Comparison of ENCODE assay signal across 17 cellular contexts in genomic region chr9:124000784-124001444, GRCh38. TPM values are rescaled to one million over a fixed set of nuclear protein-coding genes. Genes with fewer than 3 reads are reported as not detected.
DNase-seq lines count a peak whose midpoint lies in the region; ATAC-seq, FAIRE-seq and TF ChIP-seq lines count a peak whose summit lies in the region.
"Had no signal": no experiment of that assay in that cellular context is flagged by ENCODE, and none has a peak within 500 bp of the region (broad histone marks: within the 10 kb centered on the region; RNA-seq: fewer than 3 reads in every experiment).

No MANE protein-coding gene starts in this region.

- no peak for FAIRE-seq in endothelial cell of umbilical vein (lab: Jason Lieb, UNC)

- DNase-seq in activated T-cell treated with anti-CD3 and anti-CD28 coated beads, Interleukin-2, amount 50 U/mL, for 72 hours, result no peak
- no peak for DNase-seq in activated T-cell treated with anti-CD3 and anti-CD28 coated beads for 4 hours
- no peak for DNase-seq in T-cell
- DNase-seq in endothelial cell of umbilical vein (ENCODE audit: low read depth, low spot score), result no peak
- no peak for DNase-seq in stimulated activated CD4-positive, alpha-beta T cell treated with anti-CD3 and anti-CD28 coated beads, Interleukin-4, amount 100 ng/mL, for 24 hours
- DNase-seq: activated gamma-delta T cell, BE2C, cerebellar nuclear complex, GDM1, mesenchymal stem cell, NCI-H446 treated with DMSO at 0.1 percent for 48 hours, Right ventricle myocardium superior had no signal

- no peaks in the 10 kb centered on the region for H3K79me2 ChIP-seq in endothelial cell of umbilical vein (ENCODE audit: control insufficient read depth, insufficient read depth, low read length)

- H3K4me2 ChIP-seq in endothelial cell of umbilical vein (ENCODE audit: insufficient read depth, low read length), result no peak overlapping the region

- BruUV-seq in endothelial cell of umbilical vein (replicated peaks; lab: Mats Ljungman, UMichigan), result no TSS peak

- POLR2A ChIA-PET in T-cell (lab: Charles Lee), result no interaction called here
- POLR2A ChIA-PET in endothelial cell of umbilical vein (lab: Charles Lee), result no interaction called here

- no peak overlapping the region for H3K27ac ChIP-seq in endothelial cell of umbilical vein (ENCODE audit: insufficient read depth, low read depth, low read length)

- peaks cover 89 to 93% of the 10 kb centered on the region in 2 experiments for H3K27me3 ChIP-seq in endothelial cell of umbilical vein (ENCODE audit: control insufficient read depth in 2 of 2, insufficient read depth in 2 of 2, low read length in 2 of 2)

- H3K27ac Mint-ChIP-seq in activated T-cell treated with anti-CD3 and anti-CD28 coated beads, Interleukin-2, amount 50 U/mL, for 72 hours, result no peak overlapping the region
- no peak overlapping the region for H3K27ac Mint-ChIP-seq in T-cell
- no peak overlapping the region for H3K27ac Mint-ChIP-seq in stimulated activated memory B cell treated with anti-CD40 and anti-IgM and Interleukin-4, amounts not matched to agents 10 μg/mL and 1 μg/mL and 100 μg/mL, for 72 hours

- H3K4me1 ChIP-seq in endothelial cell of umbilical vein (ENCODE audit: control insufficient read depth, extremely low read depth, insufficient read depth, low read length), result peaks cover 3% of the 10 kb centered on the region
- H3K4me1 ChIP-seq: BE2C had no signal

- H3K36me3 Mint-ChIP-seq in activated T-cell treated with anti-CD3 and anti-CD28 coated beads, Interleukin-2, amount 50 U/mL, for 72 hours (ENCODE audit: insufficient read depth in 2 of 2), result peaks cover 1 to 6% of the 10 kb centered on the region in 2 donors
- H3K36me3 Mint-ChIP-seq in T-cell, result no peaks in the 10 kb centered on the region
- no peaks in the 10 kb centered on the region for H3K36me3 Mint-ChIP-seq in stimulated activated memory B cell treated with anti-CD40 and anti-IgM and Interleukin-4, amounts not matched to agents 10 μg/mL and 1 μg/mL and 100 μg/mL, for 72 hours

- H3K4me3 Mint-ChIP-seq in activated T-cell treated with anti-CD3 and anti-CD28 coated beads, Interleukin-2, amount 50 U/mL, for 72 hours, result peak overlapping the region; percentile 55 to 62
- peak overlapping the region; percentile 60 to 74 (median 65) for H3K4me3 Mint-ChIP-seq in T-cell
- H3K4me3 Mint-ChIP-seq in stimulated activated memory B cell treated with anti-CD40 and anti-IgM and Interleukin-4, amounts not matched to agents 10 μg/mL and 1 μg/mL and 100 μg/mL, for 72 hours, result peak overlapping the region; percentile 70

- H3K4me3 ChIP-seq in endothelial cell of umbilical vein (replicated peaks in 1 of 3; ENCODE audit: insufficient read depth in 1 of 3, low read depth in 1 of 3, low read length in 3 of 3), result no peak overlapping the region

- no peak overlapping the region for H3K9ac ChIP-seq in endothelial cell of umbilical vein (replicated peaks; ENCODE audit: extremely low read depth, insufficient read depth, low read length)

- dilution Hi-C loops in endothelial cell of umbilical vein (cut with MboI; ENCODE audit: extremely low pct_ligation_motif_present, low sequenced_read_pairs), result no loop called here

- TF ChIP-seq CTCF in endothelial cell of umbilical vein (IDR thresholded peaks at IDR 0.05; ENCODE audit: extremely low read depth in 1 of 2, insufficient read depth in 1 of 2, low read depth in 1 of 2, low read length in 2 of 2), result no peak

- TF ChIP-seq POLR2A in endothelial cell of umbilical vein (IDR thresholded peaks at IDR 0.05; ENCODE audit: low read depth, low read length), result no peak

- intact Hi-C loops in endothelial cell of umbilical vein (cut with micrococcal nuclease), result no loop called here

- H3K9me1 ChIP-seq in endothelial cell of umbilical vein (replicated peaks; ENCODE audit: control insufficient read depth, extremely low read depth, insufficient read depth, low read length), result no peaks in the 10 kb centered on the region

- no peak overlapping the region for H2AFZ ChIP-seq in endothelial cell of umbilical vein (ENCODE audit: low read depth, low read length)

- CTCF ChIA-PET in T-cell (lab: Charles Lee), result interaction anchor here in 1 of 2 donors (0.6 kb wide), 1 partner anchor 460 kb away, joined by 3 read pairs; no protein-coding TSS in a partner anchor
- CTCF ChIA-PET in endothelial cell of umbilical vein (lab: Charles Lee), result no interaction called here

- peaks cover 87% of the 10 kb centered on the region for H3K27me3 Mint-ChIP-seq in activated T-cell treated with anti-CD3 and anti-CD28 coated beads, Interleukin-2, amount 50 U/mL, for 72 hours (ENCODE audit: low read depth)
- peaks cover 82 to 89% of the 10 kb centered on the region in 2 donors for H3K27me3 Mint-ChIP-seq in T-cell
- peaks cover 71% of the 10 kb centered on the region for H3K27me3 Mint-ChIP-seq in stimulated activated memory B cell treated with anti-CD40 and anti-IgM and Interleukin-4, amounts not matched to agents 10 μg/mL and 1 μg/mL and 100 μg/mL, for 72 hours

- H4K20me1 ChIP-seq in endothelial cell of umbilical vein (replicated peaks; ENCODE audit: control insufficient read depth, extremely low read depth, insufficient read depth, low read length), result peaks cover 2% of the 10 kb centered on the region

- no peaks in the 10 kb centered on the region for H3K9me3 ChIP-seq in endothelial cell of umbilical vein (replicated peaks; ENCODE audit: control insufficient read depth, insufficient read depth, low read length)
- H3K9me3 ChIP-seq: BE2C had no signal

- no peaks in the 10 kb centered on the region for H3K36me3 ChIP-seq in endothelial cell of umbilical vein (ENCODE audit: control insufficient read depth in 2 of 2, extremely low read depth in 1 of 2, insufficient read depth in 2 of 2, low read length in 2 of 2)
- H3K36me3 ChIP-seq: BE2C had no signal

- peaks cover 38% of the 10 kb centered on the region for H3K4me1 Mint-ChIP-seq in activated T-cell treated with anti-CD3 and anti-CD28 coated beads, Interleukin-2, amount 50 U/mL, for 72 hours (ENCODE audit: low read depth)
- peaks cover 31 to 38% (median 33%) of the 10 kb centered on the region in 3 donors for H3K4me1 Mint-ChIP-seq in T-cell
- peaks cover 37% of the 10 kb centered on the region for H3K4me1 Mint-ChIP-seq in stimulated activated memory B cell treated with anti-CD40 and anti-IgM and Interleukin-4, amounts not matched to agents 10 μg/mL and 1 μg/mL and 100 μg/mL, for 72 hours

- ATAC-seq in activated T-cell treated with anti-CD3 and anti-CD28 coated beads, Interleukin-2, amount 50 U/mL, for 72 hours (replicated peaks in 1 of 2), result no peak
- no peak for ATAC-seq in T-cell (replicated peaks in 1 of 4)
- ATAC-seq in stimulated activated memory B cell treated with anti-CD40 and anti-IgM and Interleukin-4, amounts not matched to agents 10 μg/mL and 1 μg/mL and 100 μg/mL, for 72 hours, result no peak
- no peak for ATAC-seq in HG03521 (IDR thresholded peaks at IDR 0.05; ENCODE audit: unreplicated experiment)
- no peak for ATAC-seq in GM18870 (IDR thresholded peaks at IDR 0.05; ENCODE audit: unreplicated experiment)

- H3K9me3 Mint-ChIP-seq in activated T-cell treated with anti-CD3 and anti-CD28 coated beads, Interleukin-2, amount 50 U/mL, for 72 hours, result no peaks in the 10 kb centered on the region
- H3K9me3 Mint-ChIP-seq in T-cell, result no peaks in the 10 kb centered on the region
- no peaks in the 10 kb centered on the region for H3K9me3 Mint-ChIP-seq in stimulated activated memory B cell treated with anti-CD40 and anti-IgM and Interleukin-4, amounts not matched to agents 10 μg/mL and 1 μg/mL and 100 μg/mL, for 72 hours

TF ChIP-seq in endothelial cell of umbilical vein, 7 proteins besides CTCF, POLR2A, EP300 and RAD21:
- TF ChIP-seq FOS (IDR thresholded peaks at IDR 0.05; ENCODE audit: borderline replicate concordance, insufficient read depth, low read length) (no peak), EZH2 (IDR thresholded peaks at IDR 0.05; ENCODE audit: borderline replicate concordance, low read depth, low read length, severe bottlenecking) (peak; percentile 86), JUN (IDR thresholded peaks at IDR 0.05; ENCODE audit: borderline replicate concordance, insufficient read depth, insufficient read length, low read depth) (no peak)

RNA-seq across cellular contexts. Expression of gene LHX2, which starts 10.7 kb away (rescaled TPM):
- total RNA-seq in activated T-cell treated with anti-CD3 and anti-CD28 coated beads, Interleukin-2, amount 50 U/mL, for 72 hours, result not detected
- total RNA-seq in T-cell, result not detected
- not detected in 2 replicates for total RNA-seq in endothelial cell of umbilical vein
- 0.03 TPM in 1 of 2 replicates, not detected in the other for polyA plus RNA-seq in endothelial cell of umbilical vein
- polyA plus RNA-seq in endothelial cell of umbilical vein (2011; cell fraction: cytosol; rRNA removed), result 0.07 TPM in 1 of 2 replicates, not detected in the other
- polyA plus RNA-seq in endothelial cell of umbilical vein (2011; cell fraction: nucleus; rRNA removed), result not detected in 2 replicates
- not detected in 2 replicates for polyA plus RNA-seq in endothelial cell of umbilical vein (2012)
- not detected in 2 replicates for polyA minus RNA-seq in endothelial cell of umbilical vein
- 16.5 TPM for polyA minus RNA-seq in endothelial cell of umbilical vein (2011; cell fraction: cytosol; rRNA and poly(A)+ RNA removed)
- polyA minus RNA-seq in endothelial cell of umbilical vein (2011; cell fraction: nucleus; rRNA and poly(A)+ RNA removed), result not detected in 2 replicates
- total RNA-seq: fibroblast of lung, renal cortical epithelial cell, Right ventricle myocardium superior had no signal
- polyA plus RNA-seq: fibroblast of lung had no signal
